Comparison of ENCODE assay signal across 9 cellular contexts in the genomic region with DNA sequence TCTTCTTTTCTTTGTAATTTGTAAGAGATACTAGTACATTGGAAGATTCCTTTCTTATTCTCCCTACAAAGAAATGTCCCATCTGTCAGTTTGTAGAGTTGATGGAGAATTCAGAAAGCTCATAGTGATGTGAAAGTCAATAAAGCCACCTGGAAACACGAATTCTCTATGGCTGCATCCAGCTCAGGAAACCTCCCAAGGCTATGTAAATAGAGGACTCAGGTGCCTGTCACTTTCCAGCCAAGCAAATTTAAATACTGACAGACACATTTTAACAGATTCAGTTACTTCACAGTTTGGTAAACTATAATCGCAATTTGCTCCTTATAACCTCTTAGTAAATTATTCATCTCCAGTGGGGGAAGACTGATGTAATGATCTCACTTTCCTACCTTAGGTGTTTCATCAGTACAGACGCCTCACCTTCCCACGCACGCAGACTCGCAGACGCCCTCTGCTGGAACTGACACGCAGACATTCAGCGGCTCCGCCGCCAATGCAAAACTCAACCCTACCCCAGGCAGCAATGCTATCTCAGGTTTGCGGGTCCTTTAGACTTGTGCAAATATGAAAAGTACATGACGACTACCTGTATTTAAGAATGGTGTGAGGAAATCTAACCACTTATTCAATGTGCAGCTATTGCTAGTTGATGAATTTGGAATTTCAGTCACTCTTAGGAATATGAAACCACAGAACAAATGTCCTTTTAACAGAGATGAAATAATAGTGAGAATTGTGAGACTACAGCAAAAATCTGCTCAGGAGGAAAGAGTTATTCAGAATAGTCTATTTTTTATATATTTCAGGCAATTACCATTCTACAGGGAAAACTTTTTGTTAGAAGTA.
DNase-seq lines count a peak whose midpoint lies in the region; ATAC-seq and TF ChIP-seq lines count a peak whose summit lies in the region.
"Had no signal": no experiment of that assay in that cellular context is flagged by ENCODE, and none has a peak within 500 bp of the region (broad histone marks: within the 10 kb centered on the region; RNA-seq: fewer than 3 reads in every experiment).

No MANE protein-coding gene starts in this region.

- H3K79me2 ChIP-seq in PC-3 (ENCODE audit: low read length) = no peaks in the 10 kb centered on the region

- H3F3A ChIP-seq in PC-3 (ENCODE audit: low read length, unreplicated experiment) = no peaks in the 10 kb centered on the region

- intact Hi-C loops in PC-3 (cut with micrococcal nuclease) (no loop called here), head of caudate nucleus (cut with DNase I) (no loop called here)

- peak overlapping the region; percentile 68; the same call in 1 of the 2 replicates for H2AFZ ChIP-seq in PC-3 (ENCODE audit: low read length)

- no peaks in the 10 kb centered on the region for H4K20me1 ChIP-seq in PC-3 (ENCODE audit: low read length)

- peak; percentile 86 for TF ChIP-seq CTCF in PC-3 (conservative IDR thresholded peaks at IDR 0.05; ENCODE audit: low read depth, low read length)

- H3K4me2 ChIP-seq in PC-3 (ENCODE audit: low read length) = peak overlapping the region; percentile 67
- H3K4me2 ChIP-seq: BLaER1 treated with 17β-estradiol and CSF1 and Interleukin-3, amounts not matched to agents 10 nM and 100 nM had no signal

- no peaks in the 10 kb centered on the region for H3K27me3 ChIP-seq in PC-3 (ENCODE audit: low read length)
- H3K27me3 ChIP-seq: BLaER1 treated with 17β-estradiol and CSF1 and Interleukin-3, amounts not matched to agents 10 nM and 100 nM had no signal

- H3K36me3 ChIP-seq in PC-3 (ENCODE audit: low read depth, low read length) = no peaks in the 10 kb centered on the region

- peaks cover 9% of the 10 kb centered on the region; the same call in 1 of the 2 replicates for H3K4me1 ChIP-seq in PC-3 (ENCODE audit: insufficient read depth, low read length)

- H3K9me3 ChIP-seq in PC-3 (ENCODE audit: low read length) = no peaks in the 10 kb centered on the region
- H3K9me3 ChIP-seq: BLaER1 treated with 17β-estradiol and CSF1 and Interleukin-3, amounts not matched to agents 10 nM and 100 nM had no signal

- H3K4me3 ChIP-seq in PC-3 (ENCODE audit: low read length) = peak overlapping the region; percentile 42; the same call in 1 of the 2 replicates
- H3K4me3 ChIP-seq: BLaER1 treated with 17β-estradiol and CSF1 and Interleukin-3, amounts not matched to agents 10 nM and 100 nM had no signal

- BruUV-seq in PC-3 (replicated peaks; lab: Mats Ljungman, UMichigan) = no TSS peak

- H3K9ac ChIP-seq in PC-3 (ENCODE audit: low read length) = no peak overlapping the region
- H3K9ac ChIP-seq: BLaER1 treated with 17β-estradiol and CSF1 and Interleukin-3, amounts not matched to agents 10 nM and 100 nM had no signal

- DNase-seq in NCI-H1417 (lab: John Stamatoyannopoulos, UW) (peak in 2 of 3 experiments; percentile 54 to 74), NCI-H1417 treated with DMSO at 0.1 percent for 48 hours (lab: John Stamatoyannopoulos, UW) (no peak), PC-3 (peak; percentile 73), activated gamma-delta T cell (lab: John Stamatoyannopoulos, UW) (peak; percentile 23), head of caudate nucleus (peak; percentile 18 to 83 (median 68)), putamen (ENCODE audit: low spot score) (peak; percentile 17), NOMO-1 treated with dmso at 0.1 percent for 144 hours (lab: John Stamatoyannopoulos, UW; ENCODE audit: unreplicated experiment) (no peak)

- ATAC-seq in PC-3 (peak; percentile 93), HG02763 (IDR thresholded peaks at IDR 0.05; ENCODE audit: unreplicated experiment) (no peak)

- no peak overlapping the region for H3K27ac ChIP-seq in PC-3 (ENCODE audit: low read length)
- H3K27ac ChIP-seq: BLaER1 treated with 17β-estradiol and CSF1 and Interleukin-3, amounts not matched to agents 10 nM and 100 nM had no signal

- CTCF ChIA-PET in PC-3 (lab: Charles Lee) = no interaction called here

- H3K9me2 ChIP-seq in PC-3 (replicated peaks; ENCODE audit: low read length) = no peaks in the 10 kb centered on the region

- POLR2A ChIA-PET in PC-3 (lab: Charles Lee; ENCODE audit: unreplicated experiment) = no interaction called here

Comparison
In these comparisons a context has a peak if more than half of its experiments do, and no peak if none do; other contexts are left out.
1. DNase-seq: peak in NCI-H1417 (2 of 3), PC-3 (single experiment), activated gamma-delta T cell (single experiment), head of caudate nucleus (42 of 42) and putamen (single experiment); none in NCI-H1417 treated with DMSO at 0.1 percent for 48 hours (single experiment) and NOMO-1 treated with dmso at 0.1 percent for 144 hours (single experiment).